ENCODE assay signal across 19 cellular contexts in the genomic region with DNA sequence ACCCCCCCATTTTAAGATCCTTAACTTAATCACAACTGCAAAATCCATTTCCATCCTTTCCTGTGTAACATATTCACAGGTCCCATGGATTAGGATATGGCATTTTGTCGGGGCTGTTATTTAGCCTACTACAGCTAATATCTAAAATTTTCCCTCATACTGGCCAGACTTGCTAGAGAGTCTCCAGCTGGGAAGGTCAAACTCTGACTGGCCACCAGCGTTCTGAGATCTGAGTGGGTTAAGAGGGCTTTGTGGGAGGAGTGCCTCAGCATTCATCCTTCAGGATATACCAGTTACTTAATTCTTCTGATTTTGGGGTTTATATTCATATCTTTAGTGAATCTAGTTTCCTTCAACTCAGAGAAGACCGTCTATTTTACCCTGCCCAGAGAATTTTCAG. TPM values are rescaled to one million over a fixed set of nuclear protein-coding genes. Genes with fewer than 3 reads are reported as not detected.
DNase-seq lines count a peak whose midpoint lies in the region; ATAC-seq, FAIRE-seq and TF ChIP-seq lines count a peak whose summit lies in the region.
"Had no signal": no experiment of that assay in that cellular context is flagged by ENCODE, and none has a peak within 500 bp of the region (broad histone marks: within the 10 kb centered on the region; RNA-seq: fewer than 3 reads in every experiment).

No MANE protein-coding gene starts in this region.

- H3K27ac ChIP-seq in HCT116 (ENCODE audit: low read depth, low read length) (no peak overlapping the region), SJSA1 (peak overlapping the region; percentile 90), keratinocyte (ENCODE audit: control insufficient read depth, insufficient read depth, low read length) (no peak overlapping the region), tibial nerve (peak overlapping the region in 2 of 4 donors; percentile 20 to 35)
- H3K27ac ChIP-seq: cardiac muscle cell, gastroesophageal sphincter had no signal

- dilution Hi-C loops in keratinocyte (cut with MboI; ENCODE audit: extremely low pct_ligation_motif_present, low sequenced_read_pairs) = no loop called here

- H3K27me3 ChIP-seq in HCT116 (ENCODE audit: insufficient read depth, low read length) = no peaks in the 10 kb centered on the region
- no peaks in the 10 kb centered on the region for H3K27me3 ChIP-seq in SJSA1 (replicated peaks)
- H3K27me3 ChIP-seq in keratinocyte (ENCODE audit: control insufficient read depth, extremely low read depth, insufficient read depth, low read length) = no peaks in the 10 kb centered on the region
- no peaks in the 10 kb centered on the region for H3K27me3 ChIP-seq in tibial nerve
- H3K27me3 ChIP-seq: cardiac muscle cell, gastroesophageal sphincter had no signal

- WGBS in tibial nerve, 2 donors = 64 to 68% methylated on average over 3 of the region's 3 CpGs

- H3K4me1 ChIP-seq in HCT116 (ENCODE audit: control insufficient read depth in 1 of 2, insufficient read depth in 2 of 2, low read length in 2 of 2) (peaks cover 0 to 26% of the 10 kb centered on the region in 2 experiments; a peak in 2 of 4 replicates), SJSA1 (replicated peaks) (peaks cover 26% of the 10 kb centered on the region), keratinocyte (ENCODE audit: control insufficient read depth, extremely low read depth, insufficient read depth, low read length) (peaks cover 14% of the 10 kb centered on the region), tibial nerve (peaks cover 0 to 12% (median 3%) of the 10 kb centered on the region in 4 donors)
- H3K4me1 ChIP-seq: gastroesophageal sphincter had no signal

- no peaks in the 10 kb centered on the region for H3K9me3 ChIP-seq in HCT116 (ENCODE audit: control insufficient read depth in 1 of 2, insufficient read depth in 1 of 2, low read depth in 1 of 2, low read length in 2 of 2)
- H3K9me3 ChIP-seq in SJSA1 (replicated peaks) = no peaks in the 10 kb centered on the region
- no peaks in the 10 kb centered on the region for H3K9me3 ChIP-seq in keratinocyte (ENCODE audit: control insufficient read depth, low read depth, low read length)
- no peaks in the 10 kb centered on the region for H3K9me3 ChIP-seq in tibial nerve
- H3K9me3 ChIP-seq: gastroesophageal sphincter had no signal

- H3K4me3 ChIP-seq in HCT116 (replicated peaks in 1 of 2; ENCODE audit: low read depth in 1 of 2, low read length in 2 of 2) = no peak overlapping the region
- H3K4me3 ChIP-seq in SJSA1 = no peak overlapping the region
- no peak overlapping the region for H3K4me3 ChIP-seq in keratinocyte (ENCODE audit: control insufficient read depth in 2 of 3, extremely low read depth in 1 of 3, insufficient read depth in 2 of 3, low read depth in 1 of 3, low read length in 3 of 3)
- H3K4me3 ChIP-seq in tibial nerve = no peak overlapping the region
- H3K4me3 ChIP-seq: cardiac muscle cell, gastroesophageal sphincter had no signal

- RAD21 ChIA-PET in HCT116 (lab: Charles Lee; ENCODE audit: low non-redundant PET in 1 of 2, low total read pairs in 2 of 2, uncharacterized antibody in 2 of 2, unreplicated experiment in 2 of 2) = no interaction called here

- peak overlapping the region; percentile 97 for H2AFZ ChIP-seq in HCT116 (ENCODE audit: low read depth, low read length, poor library complexity, severe bottlenecking)
- no peak overlapping the region for H2AFZ ChIP-seq in keratinocyte (ENCODE audit: control insufficient read depth, low read length)

- no peaks in the 10 kb centered on the region for H3K36me3 ChIP-seq in HCT116 (ENCODE audit: control insufficient read depth in 1 of 2, insufficient read depth in 2 of 2, low read length in 2 of 2)
- H3K36me3 ChIP-seq in SJSA1 = no peaks in the 10 kb centered on the region
- no peaks in the 10 kb centered on the region for H3K36me3 ChIP-seq in keratinocyte (ENCODE audit: control insufficient read depth in 2 of 2, extremely low read depth in 1 of 2, insufficient read depth in 2 of 2, low read length in 2 of 2)
- no peaks in the 10 kb centered on the region for H3K36me3 ChIP-seq in tibial nerve
- H3K36me3 ChIP-seq: cardiac muscle cell, gastroesophageal sphincter had no signal

- no peaks in the 10 kb centered on the region for H3K9me1 ChIP-seq in keratinocyte (ENCODE audit: control insufficient read depth, extremely low read depth, insufficient read depth, low read length)

- peak; percentile 5 for FAIRE-seq in keratinocyte (lab: Jason Lieb, UNC)
- FAIRE-seq in HTR-8/SVneo (lab: Jason Lieb, UNC) = no peak

- CTCF ChIA-PET in HCT116 (lab: Charles Lee) = interaction anchor here (1.5 kb wide), 1 partner anchor 361 kb away, joined by 3 read pairs; no protein-coding TSS in a partner anchor

- BruUV-seq in HCT116 (replicated peaks; lab: Mats Ljungman, UMichigan) = no TSS peak

- no peak for TF ChIP-seq POLR2A in HCT116 (IDR thresholded peaks at IDR 0.05; ENCODE audit: borderline replicate concordance, extremely low read depth, insufficient read depth, insufficient read length)
- TF ChIP-seq POLR2A in tibial nerve (IDR thresholded peaks at IDR 0.05) = no peak

- H4K20me1 ChIP-seq in HCT116 (ENCODE audit: insufficient read depth) = no peaks in the 10 kb centered on the region
- H4K20me1 ChIP-seq in keratinocyte (ENCODE audit: control insufficient read depth, extremely low read depth, insufficient read depth, low read length) = no peaks in the 10 kb centered on the region

- H3K9me2 ChIP-seq in HCT116 (ENCODE audit: insufficient read depth) = no peaks in the 10 kb centered on the region

- DNase-seq in HCT116 (ENCODE audit: low read depth, low spot score) = no peak
- no peak for DNase-seq in SJSA1 (ENCODE audit: low read depth in 1 of 2, low spot score in 2 of 2)
- no peak for DNase-seq in keratinocyte (ENCODE audit: low read depth, low spot score)
- DNase-seq in posterior vena cava (ENCODE audit: low spot score) = peak; percentile 84
- no peak for DNase-seq in tibial nerve (ENCODE audit: low spot score in 2 of 2)
- no peak for DNase-seq in HTR-8/SVneo (ENCODE audit: insufficient read length, low spot score)
- no peak for DNase-seq in cerebellum (ENCODE audit: low spot score)
- DNase-seq: activated CD4-positive, alpha-beta T cell treated with anti-CD3 and anti-CD28 coated beads, Interleukin-2, amount 50 U/mL, for 1 hour; activated effector memory CD4-positive, alpha-beta T cell treated with Interleukin-2 at 50 U/mL for 16 hours; activated naive CD8-positive, alpha-beta T cell treated with anti-CD3 and anti-CD28 coated beads, Interleukin-2, amount 50 U/mL, for 24 hours; CD4-positive, CD25-positive, alpha-beta regulatory T cell; DMS153; erythroblast; KBM-7; NCI-H1694; NCI-H774; T-helper 2 cell had no signal

- no peaks in the 10 kb centered on the region for H3K79me2 ChIP-seq in HCT116 (ENCODE audit: insufficient read depth, low read length)
- H3K79me2 ChIP-seq in keratinocyte (ENCODE audit: control insufficient read depth, insufficient read depth, low read length) = no peaks in the 10 kb centered on the region

- H3K9ac ChIP-seq in HCT116 (ENCODE audit: low read length) = no peak overlapping the region
- H3K9ac ChIP-seq in keratinocyte (ENCODE audit: control insufficient read depth, extremely low read depth, insufficient read depth, low read length) = no peak overlapping the region

- no peak for ATAC-seq in HCT116
- ATAC-seq: activated naive CD8-positive, alpha-beta T cell treated with anti-CD3 and anti-CD28 coated beads, Interleukin-2, amount 50 U/mL, for 24 hours; gastroesophageal sphincter had no signal

- POLR2A ChIA-PET in HCT116 (lab: Charles Lee) = interaction anchor here (1.7 kb wide), 1 partner anchor 15 kb away, joined by 3 read pairs; no protein-coding TSS in a partner anchor

- TF ChIP-seq CTCF in HCT116 (IDR thresholded peaks at IDR 0.05 in 2 of 3, conservative IDR thresholded peaks at IDR 0.05 in 1 of 3; ENCODE audit: borderline replicate concordance in 1 of 3, insufficient read depth in 1 of 3, low read depth in 2 of 3, low read length in 2 of 3) (no peak), keratinocyte (optimal IDR thresholded peaks at IDR 0.05 in 1 of 3, IDR thresholded peaks at IDR 0.05 in 1 of 3, conservative IDR thresholded peaks at IDR 0.05 in 1 of 3; ENCODE audit: extremely low read depth in 1 of 3, insufficient read depth in 2 of 3, low read length in 3 of 3) (no peak), tibial nerve (IDR thresholded peaks at IDR 0.05) (no peak)

- H3K4me2 ChIP-seq in HCT116 (ENCODE audit: low read length) = no peak overlapping the region
- no peak overlapping the region for H3K4me2 ChIP-seq in keratinocyte (ENCODE audit: control insufficient read depth, extremely low read depth, insufficient read depth, low read depth, low read length)

- TF ChIP-seq RAD21 in HCT116 (IDR thresholded peaks at IDR 0.05; ENCODE audit: low read depth) = no peak

- intact Hi-C loops in HCT116 (cut with micrococcal nuclease) = no loop called here
- intact Hi-C loops in posterior vena cava (cut with DNase I) = no loop called here

- TF ChIP-seq EP300 in tibial nerve (IDR thresholded peaks at IDR 0.05) = no peak

TF ChIP-seq in HCT116, 20 proteins besides CTCF, POLR2A, EP300 and RAD21 (continues in another document):
- TF ChIP-seq SRF (IDR thresholded peaks at IDR 0.05; ENCODE audit: low read depth) (no peak), EZH2phosphoT487 (IDR thresholded peaks at IDR 0.05; ENCODE audit: borderline replicate concordance) (no peak), EGR1 (IDR thresholded peaks at IDR 0.05; ENCODE audit: low read depth) (no peak), SP1 (IDR thresholded peaks at IDR 0.05; ENCODE audit: low read depth) (no peak), POLR2AphosphoS5 (IDR thresholded peaks at IDR 0.05; ENCODE audit: low read depth, low read length) (no peak), EZH2 (IDR thresholded peaks at IDR 0.05) (no peak), ZNF274 (IDR thresholded peaks at IDR 0.05; ENCODE audit: low read depth, low read length) (no peak), JUND (IDR thresholded peaks at IDR 0.05) (no peak)
- TF ChIP-seq, protein P1, sequence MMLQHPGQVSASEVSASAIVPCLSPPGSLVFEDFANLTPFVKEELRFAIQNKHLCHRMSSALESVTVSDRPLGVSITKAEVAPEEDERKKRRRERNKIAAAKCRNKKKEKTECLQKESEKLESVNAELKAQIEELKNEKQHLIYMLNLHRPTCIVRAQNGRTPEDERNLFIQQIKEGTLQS (IDR thresholded peaks at IDR 0.05) = no peak

RNA-seq across cellular contexts. Expression of a gene that starts 17.7 kb away (rescaled TPM):
- 0.34 TPM for total RNA-seq in HCT116 (2021; ENCODE audit: unreplicated experiment)
- 0.77 and 1.2 TPM in 2 replicates for polyA plus RNA-seq in HCT116 (2012)
- 2.4 and 10.4 TPM in 2 replicates for total RNA-seq in SJSA1 (2014; rRNA removed; shearing (Covaris generic))
- polyA plus RNA-seq in keratinocyte = not detected in 3 replicates
- not detected for polyA plus RNA-seq in keratinocyte (2011; ENCODE audit: low read depth)
- not detected in 2 replicates for polyA plus RNA-seq in keratinocyte (2011; cell fraction: cytosol; rRNA removed)
- not detected in 2 replicates for polyA plus RNA-seq in keratinocyte (2011; cell fraction: nucleus; rRNA removed)
- polyA plus RNA-seq in keratinocyte (2012; ENCODE audit: low replicate concordance) = not detected in 2 replicates
- polyA minus RNA-seq in keratinocyte = not detected in 3 replicates
- not detected for polyA minus RNA-seq in keratinocyte (2011; cell fraction: cytosol; rRNA and poly(A)+ RNA removed)
- not detected in 2 replicates for polyA minus RNA-seq in keratinocyte (2011; cell fraction: nucleus; rRNA and poly(A)+ RNA removed)
- 1 to 10 TPM; 5.6 to 6.6 TPM for total RNA-seq in posterior vena cava
- 10 to 100 TPM in 1 of 4 donors, 1 to 10 TPM in 3; 1.5 to 12.7 (median 4.6) TPM for total RNA-seq in tibial nerve
- 8.3 TPM for total RNA-seq in cerebellum
- total RNA-seq: CD4-positive, CD25-positive, alpha-beta regulatory T cell had no signal
- polyA plus RNA-seq: cardiac muscle cell; CD4-positive, CD25-positive, alpha-beta regulatory T cell had no signal
